1 cellular context compared by ENCODE assay signal in the genomic region with DNA sequence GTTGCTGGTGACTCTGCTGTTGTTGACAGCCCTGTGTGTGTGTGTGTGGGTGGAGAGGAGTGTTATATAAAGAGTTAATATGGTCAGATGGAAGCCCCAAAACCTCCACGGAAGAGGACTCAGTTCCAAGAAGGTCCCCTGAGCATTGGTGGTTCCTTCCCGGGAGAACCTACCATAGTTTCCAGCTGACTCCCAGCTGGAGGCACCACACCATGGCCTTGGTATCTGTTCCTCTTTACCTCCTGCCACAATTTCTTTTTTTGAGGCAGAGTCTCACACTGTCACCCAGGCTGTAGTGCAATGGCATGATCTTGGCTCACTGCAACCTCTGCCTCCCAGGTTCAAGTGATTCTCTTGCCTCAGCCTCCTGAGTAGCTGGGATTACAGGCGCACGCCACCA.
TF ChIP-seq lines count a peak whose summit lies in the region.

No MANE protein-coding gene starts in this region.

TF ChIP-seq in GM12878, 131 proteins besides CTCF, POLR2A, EP300 and RAD21 (continued from another document and continues in another):
- TF ChIP-seq HSF1 (IDR thresholded peaks at IDR 0.05; ENCODE audit: low read depth, low read length) (no peak), RUNX3 (IDR thresholded peaks at IDR 0.05; ENCODE audit: low read length) (peak; percentile 87), HCFC1 (IDR thresholded peaks at IDR 0.05; ENCODE audit: low read length) (no peak), ZNF687 (IDR thresholded peaks at IDR 0.05) (0 out of 2 replicates have a peak, but pooled peaks have one; percentile 39), HDAC6 (IDR thresholded peaks at IDR 0.05; ENCODE audit: unreplicated experiment) (no peak), ASH2L (IDR thresholded peaks at IDR 0.05; ENCODE audit: borderline replicate concordance, low read depth) (no peak), STAT3 (IDR thresholded peaks at IDR 0.05; ENCODE audit: low read depth, low read length) (no peak), FOXM1 (IDR thresholded peaks at IDR 0.05; ENCODE audit: low read depth, low read length) (peak; percentile 66; the same call in 1 of the 2 replicates), MEF2B (IDR thresholded peaks at IDR 0.05; ENCODE audit: partially characterized antibody, poor library complexity, severe bottlenecking) (peak; percentile 90), HDAC2 (IDR thresholded peaks at IDR 0.05) (no peak), NBN (IDR thresholded peaks at IDR 0.05) (peak; percentile 81), KDM1A (IDR thresholded peaks at IDR 0.05; ENCODE audit: borderline replicate concordance) (no peak), MLLT1 (IDR thresholded peaks at IDR 0.05) (peak; percentile 43; the same call in 1 of the 2 replicates), BACH1 (IDR thresholded peaks at IDR 0.05; ENCODE audit: borderline replicate concordance) (no peak), ZNF592 (IDR thresholded peaks at IDR 0.05) (no peak), PRDM15 (CRISPR knock-in tag; IDR thresholded peaks at IDR 0.05) (no peak), SPI1 (IDR thresholded peaks at IDR 0.05; ENCODE audit: borderline replicate concordance, insufficient read depth, low read depth, low read length) (peak; percentile 93), SMAD1 (IDR thresholded peaks at IDR 0.05; ENCODE audit: low read depth, partially characterized antibody) (no peak), CBX5 (IDR thresholded peaks at IDR 0.05; ENCODE audit: low read depth) (no peak; the same call in 1 of the 2 replicates), JUNB (IDR thresholded peaks at IDR 0.05) (0 out of 2 replicates have a peak, but pooled peaks have one; percentile 33), PML (IDR thresholded peaks at IDR 0.05; ENCODE audit: low read length) (peak; percentile 60; the same call in 1 of the 2 replicates), SKIL (IDR thresholded peaks at IDR 0.05; ENCODE audit: low read depth, poor library complexity, severe bottlenecking) (peak; percentile 80), MTA3 (IDR thresholded peaks at IDR 0.05; ENCODE audit: borderline replicate concordance, low read length) (peak; percentile 65; the same call in 1 of the 2 replicates), CEBPB (IDR thresholded peaks at IDR 0.05; ENCODE audit: borderline replicate concordance in 1 of 2, low read depth in 2 of 2, low read length in 2 of 2) (no peak), IKZF2 (IDR thresholded peaks at IDR 0.05) (peak; percentile 99), ZNF274 (IDR thresholded peaks at IDR 0.05; ENCODE audit: insufficient read depth, insufficient read length) (no peak), ATF7 (IDR thresholded peaks at IDR 0.05; ENCODE audit: low read depth) (peak; percentile 61; the same call in 1 of the 2 replicates), CREM (IDR thresholded peaks at IDR 0.05; ENCODE audit: low read depth) (peak; percentile 37; the same call in 1 of the 2 replicates)
- TF ChIP-seq, protein P1, sequence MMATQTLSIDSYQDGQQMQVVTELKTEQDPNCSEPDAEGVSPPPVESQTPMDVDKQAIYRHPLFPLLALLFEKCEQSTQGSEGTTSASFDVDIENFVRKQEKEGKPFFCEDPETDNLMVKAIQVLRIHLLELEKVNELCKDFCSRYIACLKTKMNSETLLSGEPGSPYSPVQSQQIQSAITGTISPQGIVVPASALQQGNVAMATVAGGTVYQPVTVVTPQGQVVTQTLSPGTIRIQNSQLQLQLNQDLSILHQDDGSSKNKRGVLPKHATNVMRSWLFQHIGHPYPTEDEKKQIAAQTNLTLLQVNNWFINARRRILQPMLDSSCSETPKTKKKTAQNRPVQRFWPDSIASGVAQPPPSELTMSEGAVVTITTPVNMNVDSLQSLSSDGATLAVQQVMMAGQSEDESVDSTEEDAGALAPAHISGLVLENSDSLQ (IDR thresholded peaks at IDR 0.05): peak; percentile 19; the same call in 1 of the 2 replicates
- TF ChIP-seq, protein P2, sequence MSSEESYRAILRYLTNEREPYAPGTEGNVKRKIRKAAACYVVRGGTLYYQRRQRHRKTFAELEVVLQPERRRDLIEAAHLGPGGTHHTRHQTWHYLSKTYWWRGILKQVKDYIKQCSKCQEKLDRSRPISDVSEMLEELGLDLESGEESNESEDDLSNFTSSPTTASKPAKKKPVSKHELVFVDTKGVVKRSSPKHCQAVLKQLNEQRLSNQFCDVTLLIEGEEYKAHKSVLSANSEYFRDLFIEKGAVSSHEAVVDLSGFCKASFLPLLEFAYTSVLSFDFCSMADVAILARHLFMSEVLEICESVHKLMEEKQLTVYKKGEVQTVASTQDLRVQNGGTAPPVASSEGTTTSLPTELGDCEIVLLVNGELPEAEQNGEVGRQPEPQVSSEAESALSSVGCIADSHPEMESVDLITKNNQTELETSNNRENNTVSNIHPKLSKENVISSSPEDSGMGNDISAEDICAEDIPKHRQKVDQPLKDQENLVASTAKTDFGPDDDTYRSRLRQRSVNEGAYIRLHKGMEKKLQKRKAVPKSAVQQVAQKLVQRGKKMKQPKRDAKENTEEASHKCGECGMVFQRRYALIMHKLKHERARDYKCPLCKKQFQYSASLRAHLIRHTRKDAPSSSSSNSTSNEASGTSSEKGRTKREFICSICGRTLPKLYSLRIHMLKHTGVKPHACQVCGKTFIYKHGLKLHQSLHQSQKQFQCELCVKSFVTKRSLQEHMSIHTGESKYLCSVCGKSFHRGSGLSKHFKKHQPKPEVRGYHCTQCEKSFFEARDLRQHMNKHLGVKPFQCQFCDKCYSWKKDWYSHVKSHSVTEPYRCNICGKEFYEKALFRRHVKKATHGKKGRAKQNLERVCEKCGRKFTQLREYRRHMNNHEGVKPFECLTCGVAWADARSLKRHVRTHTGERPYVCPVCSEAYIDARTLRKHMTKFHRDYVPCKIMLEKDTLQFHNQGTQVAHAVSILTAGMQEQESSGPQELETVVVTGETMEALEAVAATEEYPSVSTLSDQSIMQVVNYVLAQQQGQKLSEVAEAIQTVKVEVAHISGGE (CRISPR knock-in tag; IDR thresholded peaks at IDR 0.05): no peak
